ENCODE assay signal across 20 cellular contexts in the genomic region with DNA sequence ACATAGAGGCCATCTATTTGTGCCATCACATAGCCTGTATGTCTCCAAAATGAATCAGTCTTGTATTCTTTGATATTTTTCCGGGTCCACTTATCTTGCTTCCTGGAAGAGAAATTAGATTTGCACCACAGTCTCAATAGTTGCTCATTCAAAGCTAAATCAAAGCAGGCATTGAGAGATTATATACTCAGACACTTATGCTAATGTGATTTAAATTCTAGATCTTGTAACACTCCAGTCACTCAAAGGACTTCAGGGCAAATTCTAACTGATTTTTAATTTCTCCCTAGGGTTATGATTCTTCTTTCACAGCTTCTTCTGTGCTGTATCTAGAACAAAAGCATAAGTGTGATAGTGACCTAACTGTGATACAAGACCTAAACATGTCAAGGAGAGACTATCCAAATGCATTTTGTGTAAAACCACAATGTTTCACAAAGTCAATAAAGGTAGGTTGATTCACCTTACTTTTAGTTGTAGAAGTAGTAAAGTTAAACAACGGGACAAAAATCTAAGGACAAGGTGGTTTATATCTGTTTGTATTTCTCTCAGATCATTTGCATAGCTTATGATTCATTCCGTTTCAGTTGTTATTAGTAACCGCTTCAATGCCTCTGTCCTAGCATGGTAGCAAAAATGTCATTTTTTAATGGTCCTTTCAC. TPM values are rescaled to one million over a fixed set of nuclear protein-coding genes. Genes with fewer than 3 reads are reported as not detected.
DNase-seq lines count a peak whose midpoint lies in the region; ATAC-seq, FAIRE-seq and TF ChIP-seq lines count a peak whose summit lies in the region.
"Had no signal": no experiment of that assay in that cellular context is flagged by ENCODE, and none has a peak within 500 bp of the region (broad histone marks: within the 10 kb centered on the region; RNA-seq: fewer than 3 reads in every experiment).

No MANE protein-coding gene starts in this region.

- H3K4me3 Mint-ChIP-seq in T-cell, result no peak overlapping the region
- H3K4me3 Mint-ChIP-seq: activated naive CD4-positive, alpha-beta T cell treated with anti-CD3 and anti-CD28 coated beads for 36 hours; stimulated activated naive CD8-positive, alpha-beta T cell treated with anti-CD3 and anti-CD28 coated beads, Interleukin-15, Interleukin-2, amounts not matched to agents 100 ng/mL and 50 ng/mL, for 24 hours had no signal

- peaks cover 0 to 3% of the 10 kb centered on the region in 2 donors for H3K27me3 Mint-ChIP-seq in T-cell
- H3K27me3 Mint-ChIP-seq: progenitor cell of endocrine pancreas had no signal

- H3K27me3 ChIP-seq in esophagus muscularis mucosa, result no peaks in the 10 kb centered on the region
- H3K27me3 ChIP-seq: body of pancreas, dorsolateral prefrontal cortex had no signal

- TF ChIP-seq POLR2A in esophagus muscularis mucosa (IDR thresholded peaks at IDR 0.05; ENCODE audit: low read depth), result no peak

- no peak overlapping the region for H3K27ac Mint-ChIP-seq in T-cell
- H3K27ac Mint-ChIP-seq: activated naive CD4-positive, alpha-beta T cell treated with anti-CD3 and anti-CD28 coated beads for 36 hours; progenitor cell of endocrine pancreas; stimulated activated naive CD8-positive, alpha-beta T cell treated with anti-CD3 and anti-CD28 coated beads, Interleukin-15, Interleukin-2, amounts not matched to agents 100 ng/mL and 50 ng/mL, for 24 hours had no signal

- H3K4me1 ChIP-seq in esophagus muscularis mucosa, result no peaks in the 10 kb centered on the region
- H3K4me1 ChIP-seq: body of pancreas, left ventricle myocardium inferior had no signal

- FAIRE-seq in islet of Langerhans (lab: Jason Lieb, UNC), result peak; percentile 9
- FAIRE-seq: H54 had no signal

- intact Hi-C loops in esophagus muscularis mucosa (cut with DNase I), result no loop called here

- no peak overlapping the region for H3K27ac ChIP-seq in esophagus muscularis mucosa (replicated peaks in 1 of 4)
- H3K27ac ChIP-seq: body of pancreas, dorsolateral prefrontal cortex, left ventricle myocardium inferior, WERI-Rb-1 had no signal

- POLR2A ChIA-PET in T-cell (lab: Charles Lee), result interaction anchor here in 1 of 2 donors (0.5 to 0.7 kb wide), 2 partner anchors 251 to 288 kb away, joined by 3 to 6 read pairs; no protein-coding TSS in a partner anchor

- peaks cover 0 to 7% (median 0%) of the 10 kb centered on the region in 4 donors for H3K36me3 ChIP-seq in esophagus muscularis mucosa
- H3K36me3 ChIP-seq: WERI-Rb-1 had no signal

- CTCF ChIA-PET in T-cell (lab: Charles Lee), result no interaction called here

- no peak overlapping the region for H3K4me3 ChIP-seq in esophagus muscularis mucosa
- H3K4me3 ChIP-seq: body of pancreas, dorsolateral prefrontal cortex, left ventricle myocardium inferior had no signal

- no peak for TF ChIP-seq CTCF in esophagus muscularis mucosa (IDR thresholded peaks at IDR 0.05)
- TF ChIP-seq CTCF in GM13976 (IDR thresholded peaks at IDR 0.05; ENCODE audit: borderline replicate concordance, control extremely low read depth, extremely low read depth, insufficient read depth, missing control alignments), result no peak

- no peaks in the 10 kb centered on the region for H3K36me3 Mint-ChIP-seq in T-cell

- H3K9me3 ChIP-seq in esophagus muscularis mucosa, result no peaks in the 10 kb centered on the region
- H3K9me3 ChIP-seq: body of pancreas, left ventricle myocardium inferior had no signal

- ATAC-seq in GM18502 (IDR thresholded peaks at IDR 0.05; ENCODE audit: poor library complexity, unreplicated experiment), result peak; percentile 65
- ATAC-seq in GM21390 (IDR thresholded peaks at IDR 0.05; ENCODE audit: unreplicated experiment), result peak; percentile 76
- ATAC-seq in HG03442 (IDR thresholded peaks at IDR 0.05; ENCODE audit: unreplicated experiment), result peak; percentile 72
- ATAC-seq in T-cell (replicated peaks in 1 of 4), result no peak
- ATAC-seq: body of pancreas had no signal

- no peaks in the 10 kb centered on the region for H3K4me1 Mint-ChIP-seq in T-cell

- TF ChIP-seq EP300 in esophagus muscularis mucosa (IDR thresholded peaks at IDR 0.05), result no peak

- in situ Hi-C loops in GM13976 (cut with MboI; ENCODE audit: low sequenced_read_pairs, unreplicated experiment), result no loop called here

- WGBS in esophagus muscularis mucosa, result 88% methylated on average over 4 of the region's 4 CpGs

- DNase-seq in NCI-H748 treated with DMSO at 0.1 percent for 48 hours (lab: John Stamatoyannopoulos, UW), result no peak
- no peak for DNase-seq in esophagus muscularis mucosa (ENCODE audit: extremely low spot score)
- DNase-seq in GM13976 (ENCODE audit: low spot score), result no peak
- no peak for DNase-seq in T-cell
- DNase-seq: activated naive CD4-positive, alpha-beta T cell treated with anti-CD3 and anti-CD28 coated beads for 36 hours; AML-193; body of pancreas; dorsolateral prefrontal cortex; hypothalamus; left ventricle myocardium inferior; NCI-H187; NCI-H524; WERI-Rb-1 had no signal

- H3K9me3 Mint-ChIP-seq in T-cell, result no peaks in the 10 kb centered on the region
- H3K9me3 Mint-ChIP-seq: activated naive CD4-positive, alpha-beta T cell treated with anti-CD3 and anti-CD28 coated beads for 36 hours; stimulated activated naive CD8-positive, alpha-beta T cell treated with anti-CD3 and anti-CD28 coated beads, Interleukin-15, Interleukin-2, amounts not matched to agents 100 ng/mL and 50 ng/mL, for 24 hours had no signal

RNA-seq across cellular contexts. Expression of a gene that starts 26.8 kb away (rescaled TPM):
- total RNA-seq in esophagus muscularis mucosa (10 to 100 TPM in 1 of 4 donors, 1 to 10 TPM in 3; 4.1 to 18.7 (median 6.6) TPM), T-cell (under 1 TPM; 0.13 to 0.57 (median 0.20) TPM)
- total RNA-seq: activated naive CD4-positive, alpha-beta T cell treated with anti-CD3 and anti-CD28 coated beads for 36 hours had no signal

Comparison
In these comparisons a context has a peak if more than half of its experiments do, and no peak if none do; other contexts are left out.
1. ATAC-seq: peak in GM18502 (single experiment), GM21390 (single experiment) and HG03442 (single experiment); none in T-cell (0 of 4).